Comparison of ENCODE assay signal across 1 cellular context in the genomic region with DNA sequence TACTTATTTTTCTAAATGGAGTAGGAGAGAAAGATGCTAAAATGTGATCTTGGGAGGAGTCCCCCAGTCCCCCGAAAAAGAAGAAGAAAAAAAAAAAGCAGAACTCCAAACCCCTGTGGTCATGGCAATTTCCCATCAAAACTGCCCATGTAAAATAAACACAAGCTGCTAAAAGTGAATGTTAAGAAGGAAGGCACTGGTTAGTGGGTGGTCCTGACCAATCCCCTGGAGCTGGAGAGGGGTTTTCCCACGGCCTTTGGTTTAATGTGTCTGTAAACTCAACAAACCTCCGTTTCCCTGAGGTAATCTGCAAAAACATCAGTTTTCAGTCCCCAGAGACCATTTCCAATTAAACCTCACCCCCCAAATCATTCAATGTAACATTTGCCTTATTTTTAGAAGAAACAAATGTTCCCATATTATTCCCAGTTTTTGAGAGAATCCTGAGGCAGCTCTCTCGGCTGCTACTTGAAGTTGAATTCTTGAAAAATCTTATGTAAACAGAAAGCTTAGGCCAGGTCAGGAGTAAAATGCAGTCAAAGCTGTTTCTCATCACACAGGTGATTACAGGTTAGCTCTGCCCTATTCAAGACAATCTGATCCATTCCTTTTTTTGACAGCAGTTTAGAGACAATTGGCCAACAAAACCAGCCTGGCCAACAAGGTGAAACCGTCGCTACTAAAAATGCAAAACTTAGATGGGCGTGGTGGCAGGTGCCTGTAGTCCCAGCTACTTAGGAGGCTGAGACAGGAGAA.
TF ChIP-seq lines count a peak whose summit lies in the region.

No MANE protein-coding gene starts in this region.

TF ChIP-seq in endothelial cell of umbilical vein, 7 proteins besides CTCF, POLR2A, EP300 and RAD21:
- TF ChIP-seq POLR2AphosphoS5 (IDR thresholded peaks at IDR 0.05; ENCODE audit: insufficient read depth, low read depth, low read length) (no peak), JUN (IDR thresholded peaks at IDR 0.05; ENCODE audit: borderline replicate concordance, insufficient read depth, insufficient read length, low read depth) (no peak), MAX (IDR thresholded peaks at IDR 0.05; ENCODE audit: insufficient read depth, insufficient read length) (no peak), FOS (IDR thresholded peaks at IDR 0.05; ENCODE audit: borderline replicate concordance, insufficient read depth, low read length) (no peak), MYC (IDR thresholded peaks at IDR 0.05; ENCODE audit: low read depth, low read length) (no peak), GATA2 (IDR thresholded peaks at IDR 0.05; ENCODE audit: insufficient read depth, insufficient read length, low read depth, low read length) (no peak), EZH2 (IDR thresholded peaks at IDR 0.05; ENCODE audit: borderline replicate concordance, low read depth, low read length, severe bottlenecking) (no peak)
